11 cellular contexts compared by ENCODE assay signal in the genomic region with DNA sequence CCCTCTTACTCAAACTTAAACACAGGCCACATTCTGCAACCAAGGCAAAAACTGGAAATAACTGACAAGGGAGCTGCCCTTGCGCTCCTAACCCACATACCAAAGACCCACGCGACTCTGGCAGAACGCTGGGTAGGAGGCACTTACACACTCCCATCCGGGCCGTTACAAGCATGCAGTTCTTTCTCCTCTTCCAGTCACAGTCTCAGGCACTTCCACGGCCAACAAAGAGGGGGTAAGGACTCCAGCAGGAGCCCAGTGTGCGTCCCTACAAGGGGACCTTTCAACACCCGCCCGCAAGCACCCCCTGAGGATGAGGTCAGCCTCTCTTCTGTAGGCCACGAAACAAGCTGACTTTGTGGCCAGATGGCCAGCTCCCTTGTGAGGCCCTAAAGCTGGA. TPM values are rescaled to one million over a fixed set of nuclear protein-coding genes. Genes with fewer than 3 reads are reported as not detected.
A peak's percentile ranks its signal among the peaks of the same experiment; 100 is the strongest.
DNase-seq lines count a peak whose midpoint lies in the region; ATAC-seq and TF ChIP-seq lines count a peak whose summit lies in the region.
"Had no signal": no experiment of that assay in that cellular context is flagged by ENCODE, and none has a peak within 500 bp of the region (broad histone marks: within the 10 kb centered on the region; RNA-seq: fewer than 3 reads in every experiment).

No MANE protein-coding gene starts in this region.

- H3K27me3 Mint-ChIP-seq in activated naive CD4-positive, alpha-beta T cell treated with anti-CD3 and anti-CD28 coated beads, Interleukin-2, amount 10 ng/mL, durations not matched to agents 7 days and 5 days, result no peaks in the 10 kb centered on the region
- peaks cover 3% of the 10 kb centered on the region for H3K27me3 Mint-ChIP-seq in neural crest cell (ENCODE audit: low read depth)

- peak overlapping the region; percentile 36 for H3K27ac Mint-ChIP-seq in activated naive CD4-positive, alpha-beta T cell treated with anti-CD3 and anti-CD28 coated beads, Interleukin-2, amount 10 ng/mL, durations not matched to agents 7 days and 5 days
- peak overlapping the region; percentile 44 for H3K27ac Mint-ChIP-seq in neural crest cell (ENCODE audit: unreplicated experiment)

- no peak overlapping the region for H3K4me3 Mint-ChIP-seq in activated naive CD4-positive, alpha-beta T cell treated with anti-CD3 and anti-CD28 coated beads, Interleukin-2, amount 10 ng/mL, durations not matched to agents 7 days and 5 days
- no peak overlapping the region for H3K4me3 Mint-ChIP-seq in neural crest cell

- peaks cover 74% of the 10 kb centered on the region for H3K36me3 Mint-ChIP-seq in activated naive CD4-positive, alpha-beta T cell treated with anti-CD3 and anti-CD28 coated beads, Interleukin-2, amount 10 ng/mL, durations not matched to agents 7 days and 5 days
- no peaks in the 10 kb centered on the region for H3K36me3 Mint-ChIP-seq in neural crest cell (ENCODE audit: low read depth)

- ATAC-seq in HG02678 (IDR thresholded peaks at IDR 0.05; ENCODE audit: unreplicated experiment) (no peak), HG03159 (IDR thresholded peaks at IDR 0.05; ENCODE audit: unreplicated experiment) (no peak)

- H3K27ac ChIP-seq in uterus, result peak overlapping the region; percentile 10 to 28
- H3K27ac ChIP-seq: SJSA1 had no signal

- H3K9me3 Mint-ChIP-seq in activated naive CD4-positive, alpha-beta T cell treated with anti-CD3 and anti-CD28 coated beads, Interleukin-2, amount 10 ng/mL, durations not matched to agents 7 days and 5 days, result no peaks in the 10 kb centered on the region
- no peaks in the 10 kb centered on the region for H3K9me3 Mint-ChIP-seq in neural crest cell

- CTCF ChIA-PET in activated naive CD4-positive, alpha-beta T cell treated with anti-CD3 and anti-CD28 coated beads, Interleukin-2, amount 10 ng/mL, durations not matched to agents 7 days and 5 days (lab: Charles Lee), result interaction anchor here (0.9 to 1.5 kb wide), 3 partner anchors 14 to 57 kb away, joined by 3 to 6 read pairs (median 5); a partner anchor contains a TSS

- no peak for TF ChIP-seq POLR2A in uterus (IDR thresholded peaks at IDR 0.05)

- intact Hi-C loops in uterus (cut with DNase I; ENCODE audit: low total_unique reads), result no loop called here

- peaks cover 0 to 4% of the 10 kb centered on the region in 2 donors for H3K4me1 ChIP-seq in uterus

- no peaks in the 10 kb centered on the region for H3K27me3 ChIP-seq in uterus
- H3K27me3 ChIP-seq: SJSA1 had no signal

- no peak overlapping the region for H3K4me3 ChIP-seq in uterus
- H3K4me3 ChIP-seq: SJSA1 had no signal

- TF ChIP-seq CTCF in neural crest cell (conservative IDR thresholded peaks at IDR 0.05), result no peak
- no peak for TF ChIP-seq CTCF in uterus (IDR thresholded peaks at IDR 0.05)

- no peaks in the 10 kb centered on the region for H3K9me3 ChIP-seq in uterus
- H3K9me3 ChIP-seq: SJSA1 had no signal

- peaks cover 73% of the 10 kb centered on the region for H3K4me1 Mint-ChIP-seq in activated naive CD4-positive, alpha-beta T cell treated with anti-CD3 and anti-CD28 coated beads, Interleukin-2, amount 10 ng/mL, durations not matched to agents 7 days and 5 days
- peaks cover 31% of the 10 kb centered on the region for H3K4me1 Mint-ChIP-seq in neural crest cell

- H3K36me3 ChIP-seq in uterus, result no peaks in the 10 kb centered on the region
- H3K36me3 ChIP-seq: SJSA1 had no signal

- no peak for DNase-seq in activated naive CD4-positive, alpha-beta T cell treated with anti-CD3 and anti-CD28 coated beads, Interleukin-2, amount 10 ng/mL, durations not matched to agents 7 days and 5 days
- no peak for DNase-seq in activated naive CD4-positive, alpha-beta T cell (lab: John Stamatoyannopoulos, UW)
- DNase-seq in fibroblast of gingiva (ENCODE audit: low read depth) (peak; percentile 17), neural crest cell (ENCODE audit: low read depth, low spot score) (no peak), uterus (no peak), GOT3 (lab: John Stamatoyannopoulos, UW) (no peak)
- DNase-seq: cerebellar nuclear complex, NCI-H2029 treated with DMSO at 0.1 percent for 48 hours had no signal

RNA-seq across cellular contexts. Expression of a gene that starts 57.4 kb away (rescaled TPM):
- total RNA-seq in neural crest cell, result 7.9 and 8.3 TPM in 2 replicates
- total RNA-seq in uterus, result 10 to 100 TPM in 3 of 4 donors, 1 to 10 TPM in 1; 9.5 to 54.5 (median 22.4) TPM
